ENCODE assay signal across 25 cellular contexts in genomic region chr5:170630226-170630625, GRCh38.
"Had no signal": no experiment of that assay in that cellular context is flagged by ENCODE, and none has a peak within 500 bp of the region (broad histone marks: within the 10 kb centered on the region; RNA-seq: fewer than 3 reads in every experiment).

No MANE protein-coding gene starts in this region.

- H3K4me3 Mint-ChIP-seq: activated B cell treated with CpG ODN at 0.5 μM for 24 hours; activated CD4-positive, alpha-beta memory T cell treated with anti-CD3 and anti-CD28 coated beads for 36 hours; activated CD4-positive, alpha-beta T cell treated with anti-CD3 and anti-CD28 coated beads, Interleukin-2, amount 10 ng/mL, durations not matched to agents 7 days and 5 days; activated naive CD8-positive, alpha-beta T cell treated with anti-CD3 and anti-CD28 coated beads, Interleukin-2, amount 10 ng/mL, durations not matched to agents 7 days and 5 days; activated T-cell treated with anti-CD3 and anti-CD28 coated beads, Interleukin-2, amount 50 U/mL, for 4 hours had no signal

- H3K27me3 ChIP-seq: breast epithelium, MG63, Peyer's patch had no signal

- H3K36me3 Mint-ChIP-seq: activated CD4-positive, alpha-beta memory T cell treated with anti-CD3 and anti-CD28 coated beads for 36 hours; activated naive CD8-positive, alpha-beta T cell treated with anti-CD3 and anti-CD28 coated beads, Interleukin-2, amount 10 ng/mL, durations not matched to agents 7 days and 5 days had no signal

- ATAC-seq: activated T-cell treated with anti-CD3 and anti-CD28 coated beads, Interleukin-2, amount 50 U/mL, for 4 hours had no signal

- H3K9me3 Mint-ChIP-seq: activated B cell treated with CpG ODN at 0.5 μM for 24 hours; activated CD4-positive, alpha-beta memory T cell treated with anti-CD3 and anti-CD28 coated beads for 36 hours; activated CD4-positive, alpha-beta T cell treated with anti-CD3 and anti-CD28 coated beads, Interleukin-2, amount 10 ng/mL, durations not matched to agents 7 days and 5 days; activated naive CD8-positive, alpha-beta T cell treated with anti-CD3 and anti-CD28 coated beads, Interleukin-2, amount 10 ng/mL, durations not matched to agents 7 days and 5 days; activated T-cell treated with anti-CD3 and anti-CD28 coated beads, Interleukin-2, amount 50 U/mL, for 4 hours had no signal

- H3K27ac Mint-ChIP-seq: activated B cell treated with CpG ODN at 0.5 μM for 24 hours; activated CD4-positive, alpha-beta memory T cell treated with anti-CD3 and anti-CD28 coated beads for 36 hours; activated CD4-positive, alpha-beta T cell treated with anti-CD3 and anti-CD28 coated beads, Interleukin-2, amount 10 ng/mL, durations not matched to agents 7 days and 5 days; activated naive CD8-positive, alpha-beta T cell treated with anti-CD3 and anti-CD28 coated beads, Interleukin-2, amount 10 ng/mL, durations not matched to agents 7 days and 5 days had no signal

- H3K9me3 ChIP-seq: breast epithelium, MG63, Peyer's patch had no signal

- H3K36me3 ChIP-seq: breast epithelium, MG63, Peyer's patch had no signal

- H3K27ac ChIP-seq: breast epithelium, Peyer's patch, RWPE1 had no signal

- H3K4me3 ChIP-seq: breast epithelium, MG63, Peyer's patch had no signal

- DNase-seq: activated B cell treated with CpG ODN at 0.5 μM for 24 hours; activated CD4-positive, alpha-beta memory T cell treated with anti-CD3 and anti-CD28 coated beads for 36 hours; activated CD4-positive, alpha-beta T cell treated with anti-CD3 and anti-CD28 coated beads for 1 hour; activated CD4-positive, alpha-beta T cell treated with anti-CD3 and anti-CD28 coated beads, Interleukin-2, amount 10 ng/mL, durations not matched to agents 7 days and 5 days; activated CD8-positive, alpha-beta memory T cell treated with anti-CD3 and anti-CD28 coated beads for 24 hours; activated gamma-delta T cell treated with Interleukin-2 at 50 U/mL for 16 hours; activated naive CD4-positive, alpha-beta T cell treated with anti-CD3 and anti-CD28 coated beads, Interleukin-2, amount 50 U/mL, for 16 hours; activated naive CD8-positive, alpha-beta T cell treated with anti-CD3 and anti-CD28 coated beads, Interleukin-2, amount 10 ng/mL, durations not matched to agents 7 days and 5 days; activated T-cell treated with anti-CD3 and anti-CD28 coated beads, Interleukin-2, amount 50 U/mL, for 4 hours; aorta; central memory CD4-positive, alpha-beta T cell; MG63; NCI-H1105 treated with DMSO at 0.1 percent for 48 hours; NCI-H1436 treated with DMSO at 0.1 percent for 48 hours; NCI-H187; NCI-H2081; NCI-H446; NCI-H82; NK-92 treated with Interleukin-12 subunit alpha and Interleukin-12 subunit beta, amount 100 ng/mL, for 24 hours; SIG-M5; T-helper 2 cell; T1000 had no signal
